Comparison of ENCODE assay signal across 19 cellular contexts in genomic region chr6:28311139-28311823, GRCh38. TPM values are rescaled to one million over a fixed set of nuclear protein-coding genes. Genes with fewer than 3 reads are reported as not detected.
DNase-seq lines count a peak whose midpoint lies in the region; ATAC-seq lines count a peak whose summit lies in the region.
"Had no signal": no experiment of that assay in that cellular context is flagged by ENCODE, and none has a peak within 500 bp of the region (broad histone marks: within the 10 kb centered on the region; RNA-seq: fewer than 3 reads in every experiment).

No MANE protein-coding gene starts in this region.

- ATAC-seq in HG03108 (IDR thresholded peaks at IDR 0.05; ENCODE audit: unreplicated experiment): no peak
- ATAC-seq: body of pancreas; effector memory CD8-positive, alpha-beta T cell; HCT116; natural killer cell treated with Interleukin-12 subunit alpha and Interleukin-12 subunit beta and Interleukin-15 and Interleukin-18, amount 100 ng/mL, for 72 hours; upper lobe of right lung had no signal

- H3K27ac Mint-ChIP-seq in dendritic cell treated with granulocyte-macrophage colony-stimulating factor and Interleukin-4, amounts not matched to agents 40 ng/mL and 50 ng/mL, for 4 days: peak overlapping the region; percentile 60
- H3K27ac Mint-ChIP-seq: activated CD4-positive, alpha-beta memory T cell treated with anti-CD3 and anti-CD28 coated beads for 36 hours; effector memory CD8-positive, alpha-beta T cell; natural killer cell treated with Interleukin-12 subunit alpha and Interleukin-12 subunit beta and Interleukin-15 and Interleukin-18, amount 100 ng/mL, for 72 hours; T-helper 2 cell treated with Interferon-gamma antibody and Interleukin-4, amounts not matched to agents 5 μg/mL and 100 μg/mL, for 36 hours had no signal

- DNase-seq in Daoy (ENCODE audit: low read depth) (peak; percentile 5), NCI-H2171 (lab: John Stamatoyannopoulos, UW) (peak; percentile 64), myocyte (ENCODE audit: low read depth) (peak; percentile 3), H4 (ENCODE audit: low spot score) (no peak), A172 (ENCODE audit: low spot score) (no peak)
- no peak for DNase-seq in activated T-cell treated with anti-CD3 and anti-CD28 coated beads, Interleukin-2, amount 50 U/mL, for 1 hour
- DNase-seq: activated CD4-positive, alpha-beta memory T cell treated with anti-CD3 and anti-CD28 coated beads for 36 hours; activated gamma-delta T cell; body of pancreas; effector memory CD8-positive, alpha-beta T cell; KBM-7; NCI-H187 treated with DMSO at 0.1 percent for 48 hours; NCI-H446; upper lobe of right lung had no signal

- no peaks in the 10 kb centered on the region for H3K36me3 Mint-ChIP-seq in dendritic cell treated with granulocyte-macrophage colony-stimulating factor and Interleukin-4, amounts not matched to agents 40 ng/mL and 50 ng/mL, for 4 days (ENCODE audit: low read depth)
- H3K36me3 Mint-ChIP-seq: activated CD4-positive, alpha-beta memory T cell treated with anti-CD3 and anti-CD28 coated beads for 36 hours had no signal

- H3K4me3 Mint-ChIP-seq in dendritic cell treated with granulocyte-macrophage colony-stimulating factor and Interleukin-4, amounts not matched to agents 40 ng/mL and 50 ng/mL, for 4 days: no peak overlapping the region
- H3K4me3 Mint-ChIP-seq: activated CD4-positive, alpha-beta memory T cell treated with anti-CD3 and anti-CD28 coated beads for 36 hours; effector memory CD8-positive, alpha-beta T cell; natural killer cell treated with Interleukin-12 subunit alpha and Interleukin-12 subunit beta and Interleukin-15 and Interleukin-18, amount 100 ng/mL, for 72 hours; T-helper 2 cell treated with Interferon-gamma antibody and Interleukin-4, amounts not matched to agents 5 μg/mL and 100 μg/mL, for 36 hours had no signal

- peaks cover 16% of the 10 kb centered on the region for H3K4me1 Mint-ChIP-seq in dendritic cell treated with granulocyte-macrophage colony-stimulating factor and Interleukin-4, amounts not matched to agents 40 ng/mL and 50 ng/mL, for 4 days (ENCODE audit: low read depth)

- no peaks in the 10 kb centered on the region for H3K27me3 Mint-ChIP-seq in dendritic cell treated with granulocyte-macrophage colony-stimulating factor and Interleukin-4, amounts not matched to agents 40 ng/mL and 50 ng/mL, for 4 days

- H3K9me3 Mint-ChIP-seq in dendritic cell treated with granulocyte-macrophage colony-stimulating factor and Interleukin-4, amounts not matched to agents 40 ng/mL and 50 ng/mL, for 4 days: peaks cover 28% of the 10 kb centered on the region
- H3K9me3 Mint-ChIP-seq: activated CD4-positive, alpha-beta memory T cell treated with anti-CD3 and anti-CD28 coated beads for 36 hours; effector memory CD8-positive, alpha-beta T cell had no signal

- intact Hi-C loops in dendritic cell treated with granulocyte-macrophage colony-stimulating factor and Interleukin-4, amounts not matched to agents 40 ng/mL and 50 ng/mL, for 4 days (cut with micrococcal nuclease): no loop called here

RNA-seq across cellular contexts. Expression of gene ZSCAN31, which starts 24.7 kb away (rescaled TPM):
- total RNA-seq in Daoy (2014; rRNA removed; shearing (Covaris generic)): 27.6 and 36.1 TPM in 2 replicates
- 12.5 and 13.2 TPM in 2 replicates for total RNA-seq in myocyte
- 11.3 TPM for polyA plus RNA-seq in myocyte (2012)
- 182 and 210 TPM in 2 replicates for total RNA-seq in H4 (2014; rRNA removed; shearing (Covaris generic))
- 17.4 and 24.4 TPM in 2 replicates for total RNA-seq in A172 (2014; rRNA removed; shearing (Covaris generic))

RNA-seq across cellular contexts. Expression of gene PGBD1, which starts 29.9 kb away (rescaled TPM):
- 11.4 and 12.4 TPM in 2 replicates for total RNA-seq in Daoy (2014; rRNA removed; shearing (Covaris generic))
- total RNA-seq in myocyte: 4.6 and 4.8 TPM in 2 replicates
- 3.7 TPM for polyA plus RNA-seq in myocyte (2012)
- total RNA-seq in H4 (2014; rRNA removed; shearing (Covaris generic)): 6.3 and 6.7 TPM in 2 replicates
- 9.1 and 12.0 TPM in 2 replicates for total RNA-seq in A172 (2014; rRNA removed; shearing (Covaris generic))

RNA-seq across cellular contexts. Expression of gene ZKSCAN3, which starts 38.5 kb away (rescaled TPM):
- total RNA-seq in Daoy (2014; rRNA removed; shearing (Covaris generic)): 2.5 and 5.3 TPM in 2 replicates
- total RNA-seq in myocyte: 4.4 and 5.5 TPM in 2 replicates
- polyA plus RNA-seq in myocyte (2012): 3.5 TPM
- total RNA-seq in H4 (2014; rRNA removed; shearing (Covaris generic)): 3.7 and 4.1 TPM in 2 replicates
- 3.7 and 5.0 TPM in 2 replicates for total RNA-seq in A172 (2014; rRNA removed; shearing (Covaris generic))

RNA-seq across cellular contexts. Expression of gene ZSCAN26, which starts 44.3 kb away (rescaled TPM):
- total RNA-seq in Daoy (2014; rRNA removed; shearing (Covaris generic)): 14.4 and 18.3 TPM in 2 replicates
- total RNA-seq in myocyte: 8.6 and 10.8 TPM in 2 replicates
- 8.2 TPM for polyA plus RNA-seq in myocyte (2012)
- total RNA-seq in H4 (2014; rRNA removed; shearing (Covaris generic)): 13.6 and 14.1 TPM in 2 replicates
- total RNA-seq in A172 (2014; rRNA removed; shearing (Covaris generic)): 16.9 and 18.7 TPM in 2 replicates

RNA-seq across cellular contexts. Expression of gene NKAPL, which starts 52.2 kb away (rescaled TPM):
- total RNA-seq in Daoy (2014; rRNA removed; shearing (Covaris generic)): not detected in 2 replicates
- total RNA-seq in myocyte: 0.36 TPM in 1 of 2 replicates, not detected in the other
- not detected for polyA plus RNA-seq in myocyte (2012)
- total RNA-seq in H4 (2014; rRNA removed; shearing (Covaris generic)): not detected in 2 replicates
- total RNA-seq in A172 (2014; rRNA removed; shearing (Covaris generic)): not detected in 2 replicates
- total RNA-seq: activated CD4-positive, alpha-beta memory T cell treated with anti-CD3 and anti-CD28 coated beads for 36 hours had no signal

Comparison
In these comparisons a context has a peak if more than half of its experiments do, and no peak if none do; other contexts are left out.
1. DNase-seq: peak in Daoy (single experiment), NCI-H2171 (single experiment) and myocyte (single experiment); none in H4 (single experiment), A172 (single experiment) and activated T-cell treated with anti-CD3 and anti-CD28 coated beads, Interleukin-2, amount 50 U/mL, for 1 hour (single experiment).